Comparison of ENCODE assay signal across 19 cellular contexts in genomic region chr14:78764240-78764639, GRCh38.
A peak's percentile ranks its signal among the peaks of the same experiment; 100 is the strongest.
DNase-seq lines count a peak whose midpoint lies in the region; ATAC-seq and TF ChIP-seq lines count a peak whose summit lies in the region.
"Had no signal": no experiment of that assay in that cellular context is flagged by ENCODE, and none has a peak within 500 bp of the region (broad histone marks: within the 10 kb centered on the region; RNA-seq: fewer than 3 reads in every experiment).

No MANE protein-coding gene starts in this region.

- no peaks in the 10 kb centered on the region for H3K4me1 Mint-ChIP-seq in T-helper 17 cell
- no peaks in the 10 kb centered on the region for H3K4me1 Mint-ChIP-seq in osteocyte (ENCODE audit: unreplicated experiment)
- H3K4me1 Mint-ChIP-seq: B cell had no signal

- no TSS peak for BruUV-seq in mammary epithelial cell (replicated peaks; lab: Mats Ljungman, UMichigan)

- no peak overlapping the region for H3K9ac ChIP-seq in mammary epithelial cell (ENCODE audit: insufficient read depth, low read length)

- no peak overlapping the region for H3K4me2 ChIP-seq in mammary epithelial cell (ENCODE audit: insufficient read depth, low read depth, low read length)

- H3K4me1 ChIP-seq in mammary epithelial cell (ENCODE audit: insufficient read depth, low read length): no peaks in the 10 kb centered on the region
- H3K4me1 ChIP-seq: colonic mucosa, esophagus muscularis mucosa, upper lobe of left lung had no signal

- ATAC-seq in T-helper 17 cell: no peak

- no peak overlapping the region for H3K4me3 Mint-ChIP-seq in T-helper 17 cell
- no peak overlapping the region for H3K4me3 Mint-ChIP-seq in osteocyte (ENCODE audit: unreplicated experiment)
- H3K4me3 Mint-ChIP-seq: B cell had no signal

- H3K27me3 Mint-ChIP-seq in T-helper 17 cell (peaks cover 4% of the 10 kb centered on the region), osteocyte (ENCODE audit: unreplicated experiment) (no peaks in the 10 kb centered on the region)
- H3K27me3 Mint-ChIP-seq: B cell had no signal

- H3K79me2 ChIP-seq in mammary epithelial cell (ENCODE audit: insufficient read depth, low read length): no peaks in the 10 kb centered on the region

- intact Hi-C loops in mammary epithelial cell (cut with micrococcal nuclease): no loop called here

- CTCF ChIA-PET in mammary epithelial cell (lab: Charles Lee; ENCODE audit: low non-redundant PET): no interaction called here

- H3K9me3 ChIP-seq in mammary epithelial cell (replicated peaks; ENCODE audit: insufficient read depth, low read length): no peaks in the 10 kb centered on the region
- H3K9me3 ChIP-seq in T-helper 17 cell (ENCODE audit: control insufficient read depth, low read length, poor library complexity, severe bottlenecking): peaks cover 2% of the 10 kb centered on the region
- H3K9me3 ChIP-seq: colonic mucosa, esophagus muscularis mucosa, upper lobe of left lung had no signal

- no peaks in the 10 kb centered on the region for H3K9me3 Mint-ChIP-seq in osteocyte (ENCODE audit: unreplicated experiment)

- H3K36me3 ChIP-seq in mammary epithelial cell (ENCODE audit: insufficient read depth, low read length): no peaks in the 10 kb centered on the region
- H3K36me3 ChIP-seq: colonic mucosa, esophagus muscularis mucosa, upper lobe of left lung had no signal

- no peaks in the 10 kb centered on the region for H4K20me1 ChIP-seq in mammary epithelial cell (ENCODE audit: insufficient read depth, low read length)

- H3K27ac ChIP-seq in mammary epithelial cell (ENCODE audit: insufficient read depth, low read depth, low read length): no peak overlapping the region
- H3K27ac ChIP-seq: colonic mucosa, esophagus muscularis mucosa, upper lobe of left lung, VCaP had no signal

- TF ChIP-seq CTCF in mammary epithelial cell (conservative IDR thresholded peaks at IDR 0.05 in 1 of 2, IDR thresholded peaks at IDR 0.05 in 1 of 2; ENCODE audit: extremely low read depth in 1 of 2, insufficient read depth in 1 of 2, low read depth in 1 of 2, low read length in 2 of 2): no peak
- no peak for TF ChIP-seq CTCF in osteocyte (IDR thresholded peaks at IDR 0.05)

- no peak overlapping the region for H3K27ac Mint-ChIP-seq in T-helper 17 cell
- H3K27ac Mint-ChIP-seq in osteocyte (ENCODE audit: unreplicated experiment): no peak overlapping the region
- H3K27ac Mint-ChIP-seq: B cell had no signal

- dilution Hi-C loops in mammary epithelial cell (cut with HindIII; ENCODE audit: low sequenced_read_pairs): no loop called here

- in situ Hi-C loops in mammary epithelial cell (cut with MboI; ENCODE audit: low sequenced_read_pairs in 2 of 2): no loop called here

- DNase-seq in EH (ENCODE audit: low read depth) (peak; percentile 37), M059J (ENCODE audit: low read depth) (peak; percentile 18), mammary epithelial cell (peak; percentile 30), kidney tubule cell (ENCODE audit: low spot score) (peak; percentile 91), T-helper 17 cell (no peak), NCI-H1694 (lab: John Stamatoyannopoulos, UW) (no peak), osteocyte (ENCODE audit: extremely low spot score, unreplicated experiment) (no peak)
- no peak for DNase-seq in NK-92 treated with Interleukin-12 subunit alpha and Interleukin-12 subunit beta, amount 100 ng/mL, for 24 hours (lab: John Stamatoyannopoulos, UW)
- DNase-seq: activated naive CD4-positive, alpha-beta T cell treated with anti-CD3 and anti-CD28 coated beads, Interleukin-2, amount 50 U/mL, for 16 hours; colonic mucosa; DMS79 treated with DMSO at 0.1 percent for 48 hours; Kasumi-1; midbrain; NCI-H2081 treated with DMSO at 0.1 percent for 48 hours; stimulated activated CD4-positive, alpha-beta T cell treated with anti-CD3 and anti-CD28 coated beads, Interleukin-2, amount 100 ng/mL, for 24 hours; upper lobe of left lung had no signal

- no peak overlapping the region for H3K4me3 ChIP-seq in mammary epithelial cell (replicated peaks in 1 of 3; ENCODE audit: insufficient read depth in 1 of 3, low read depth in 2 of 3, low read length in 3 of 3)
- H3K4me3 ChIP-seq: colonic mucosa, esophagus muscularis mucosa, upper lobe of left lung had no signal

- no peak overlapping the region for H2AFZ ChIP-seq in mammary epithelial cell (ENCODE audit: low read depth, low read length)

- H3K36me3 Mint-ChIP-seq in T-helper 17 cell (ENCODE audit: low read depth): no peaks in the 10 kb centered on the region
- H3K36me3 Mint-ChIP-seq in osteocyte (ENCODE audit: unreplicated experiment): no peaks in the 10 kb centered on the region

- WGBS in mammary epithelial cell (ENCODE audit: low coverage, missing lambda C conversion rate): 29% methylated on average over 5 of the region's 5 CpGs

- H3K27me3 ChIP-seq in mammary epithelial cell (ENCODE audit: insufficient read depth, low read length): no peaks in the 10 kb centered on the region
- H3K27me3 ChIP-seq: colonic mucosa, esophagus muscularis mucosa, upper lobe of left lung had no signal

Comparison
In these comparisons a context has a peak if more than half of its experiments do, and no peak if none do; other contexts are left out.
1. DNase-seq: peak in EH (single experiment), M059J (single experiment), mammary epithelial cell (single experiment) and kidney tubule cell (single experiment); none in T-helper 17 cell (0 of 3), NK-92 treated with Interleukin-12 subunit alpha and Interleukin-12 subunit beta, amount 100 ng/mL, for 24 hours (single experiment), NCI-H1694 (single experiment) and osteocyte (single experiment).